In genomic region chr1:28508435-28508754, GRCh38 we compare ENCODE assay signal across 1 cellular context.
A peak's percentile ranks its signal among the peaks of the same experiment; 100 is the strongest.
TF ChIP-seq lines count a peak whose summit lies in the region.

No MANE protein-coding gene starts in this region.

TF ChIP-seq in HepG2, 621 proteins besides CTCF, POLR2A, EP300 and RAD21:
- no peak for TF ChIP-seq CSRNP2 (CRISPR knock-in tag; conservative IDR thresholded peaks at IDR 0.05; ENCODE audit: low read depth)
- TF ChIP-seq PRMT3 (CRISPR knock-in tag; IDR thresholded peaks at IDR 0.05; ENCODE audit: borderline replicate concordance, low read depth) = no peak
- TF ChIP-seq POLR2AphosphoS5 (IDR thresholded peaks at IDR 0.05; ENCODE audit: low read depth, low read length) = 0 out of 2 replicates have a peak, but pooled peaks have one; percentile 28
- TF ChIP-seq RBM22 (optimal IDR thresholded peaks at IDR 0.05; ENCODE audit: low read length) = peak; percentile 99
- TF ChIP-seq PHF20 (CRISPR knock-in tag; IDR thresholded peaks at IDR 0.05) = no peak
- 0 out of 4 replicates have a peak, but pooled peaks of 1 of the 2 experiments have one; percentile 10 for TF ChIP-seq ATF4 (CRISPR knock-in tag; IDR thresholded peaks at IDR 0.05)
- no peak for TF ChIP-seq FOXP1 (IDR thresholded peaks at IDR 0.05)
- no peak for TF ChIP-seq FOXP1 (CRISPR knock-in tag; IDR thresholded peaks at IDR 0.05)
- TF ChIP-seq PAX8 (CRISPR knock-in tag; IDR thresholded peaks at IDR 0.05; ENCODE audit: borderline replicate concordance) = no peak
- no peak for TF ChIP-seq THAP11 (CRISPR knock-in tag; IDR thresholded peaks at IDR 0.05)
- peak; percentile 92; the same call in 1 of the 2 replicates for TF ChIP-seq SSRP1 (CRISPR knock-in tag; IDR thresholded peaks at IDR 0.05)
- TF ChIP-seq, protein P1, sequence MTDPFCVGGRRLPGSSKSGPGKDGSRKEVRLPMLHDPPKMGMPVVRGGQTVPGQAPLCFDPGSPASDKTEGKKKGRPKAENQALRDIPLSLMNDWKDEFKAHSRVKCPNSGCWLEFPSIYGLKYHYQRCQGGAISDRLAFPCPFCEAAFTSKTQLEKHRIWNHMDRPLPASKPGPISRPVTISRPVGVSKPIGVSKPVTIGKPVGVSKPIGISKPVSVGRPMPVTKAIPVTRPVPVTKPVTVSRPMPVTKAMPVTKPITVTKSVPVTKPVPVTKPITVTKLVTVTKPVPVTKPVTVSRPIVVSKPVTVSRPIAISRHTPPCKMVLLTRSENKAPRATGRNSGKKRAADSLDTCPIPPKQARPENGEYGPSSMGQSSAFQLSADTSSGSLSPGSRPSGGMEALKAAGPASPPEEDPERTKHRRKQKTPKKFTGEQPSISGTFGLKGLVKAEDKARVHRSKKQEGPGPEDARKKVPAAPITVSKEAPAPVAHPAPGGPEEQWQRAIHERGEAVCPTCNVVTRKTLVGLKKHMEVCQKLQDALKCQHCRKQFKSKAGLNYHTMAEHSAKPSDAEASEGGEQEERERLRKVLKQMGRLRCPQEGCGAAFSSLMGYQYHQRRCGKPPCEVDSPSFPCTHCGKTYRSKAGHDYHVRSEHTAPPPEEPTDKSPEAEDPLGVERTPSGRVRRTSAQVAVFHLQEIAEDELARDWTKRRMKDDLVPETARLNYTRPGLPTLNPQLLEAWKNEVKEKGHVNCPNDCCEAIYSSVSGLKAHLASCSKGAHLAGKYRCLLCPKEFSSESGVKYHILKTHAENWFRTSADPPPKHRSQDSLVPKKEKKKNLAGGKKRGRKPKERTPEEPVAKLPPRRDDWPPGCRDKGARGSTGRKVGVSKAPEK (CRISPR knock-in tag; IDR thresholded peaks at IDR 0.05; ENCODE audit: borderline replicate concordance) = no peak
- TF ChIP-seq REXO4 (CRISPR knock-in tag; IDR thresholded peaks at IDR 0.05; ENCODE audit: borderline replicate concordance) = no peak
- no peak for TF ChIP-seq FOXC1 (CRISPR knock-in tag; IDR thresholded peaks at IDR 0.05; ENCODE audit: borderline replicate concordance)
- no peak for TF ChIP-seq ETV5 (CRISPR knock-in tag; IDR thresholded peaks at IDR 0.05; ENCODE audit: borderline replicate concordance)
- no peak for TF ChIP-seq ZNF720 (CRISPR knock-in tag; IDR thresholded peaks at IDR 0.05)
- peak; percentile 66; the same call in 1 of the 2 replicates for TF ChIP-seq TGIF2 (CRISPR knock-in tag; IDR thresholded peaks at IDR 0.05)
- TF ChIP-seq ZBTB7B (CRISPR knock-in tag; IDR thresholded peaks at IDR 0.05) = no peak
- no peak for TF ChIP-seq TARDBP (CRISPR knock-in tag; IDR thresholded peaks at IDR 0.05)
- TF ChIP-seq ZFP90 (CRISPR knock-in tag; IDR thresholded peaks at IDR 0.05; ENCODE audit: borderline replicate concordance) = no peak
- TF ChIP-seq PAF1 (CRISPR knock-in tag; IDR thresholded peaks at IDR 0.05) = peak; percentile 95
- TF ChIP-seq IRX3 (CRISPR knock-in tag; IDR thresholded peaks at IDR 0.05; ENCODE audit: borderline replicate concordance, low read depth) = no peak
- TF ChIP-seq ZNF619 (CRISPR knock-in tag; IDR thresholded peaks at IDR 0.05) = no peak
- no peak for TF ChIP-seq HNRNPH1 (optimal IDR thresholded peaks at IDR 0.05; ENCODE audit: low read depth, low read length)
- no peak for TF ChIP-seq ZNF691 (CRISPR knock-in tag; IDR thresholded peaks at IDR 0.05; ENCODE audit: borderline replicate concordance, low read depth)
- TF ChIP-seq RFXAP (CRISPR knock-in tag; IDR thresholded peaks at IDR 0.05; ENCODE audit: borderline replicate concordance) = no peak
- TF ChIP-seq ZFP36L2 (CRISPR knock-in tag; IDR thresholded peaks at IDR 0.05) = no peak
- no peak for TF ChIP-seq HMG20A (CRISPR knock-in tag; IDR thresholded peaks at IDR 0.05; ENCODE audit: borderline replicate concordance)
- no peak for TF ChIP-seq KLF11 (CRISPR knock-in tag; IDR thresholded peaks at IDR 0.05)
- TF ChIP-seq POLR2G (IDR thresholded peaks at IDR 0.05; ENCODE audit: low read depth, low read length) = peak; percentile 52
- TF ChIP-seq CENPT (CRISPR knock-in tag; IDR thresholded peaks at IDR 0.05; ENCODE audit: low read depth) = no peak
- no peak for TF ChIP-seq BCLAF1 (IDR thresholded peaks at IDR 0.05)
- no peak for TF ChIP-seq IRF2 (CRISPR knock-in tag; IDR thresholded peaks at IDR 0.05)
- TF ChIP-seq MTF2 (CRISPR knock-in tag; IDR thresholded peaks at IDR 0.05; ENCODE audit: borderline replicate concordance) = no peak
- no peak for TF ChIP-seq ZNF883 (CRISPR knock-in tag; IDR thresholded peaks at IDR 0.05; ENCODE audit: not compliant biosample characterization)
- peak; percentile 82 for TF ChIP-seq RBFOX2 (IDR thresholded peaks at IDR 0.05; ENCODE audit: low read depth, low read length)
- TF ChIP-seq SALL2 (CRISPR knock-in tag; IDR thresholded peaks at IDR 0.05) = no peak
- no peak for TF ChIP-seq GATA4 (IDR thresholded peaks at IDR 0.05; ENCODE audit: borderline replicate concordance, low read depth)
- no peak for TF ChIP-seq ZNF274 (CRISPR knock-in tag; IDR thresholded peaks at IDR 0.05)
- no peak for TF ChIP-seq ZNF44 (CRISPR knock-in tag; IDR thresholded peaks at IDR 0.05)
- no peak for TF ChIP-seq CHD2 (IDR thresholded peaks at IDR 0.05; ENCODE audit: low read depth, low read length)
- TF ChIP-seq MED13 (CRISPR knock-in tag; IDR thresholded peaks at IDR 0.05) = no peak
- no peak for TF ChIP-seq NONO (IDR thresholded peaks at IDR 0.05)
- TF ChIP-seq NONO (CRISPR knock-in tag; conservative IDR thresholded peaks at IDR 0.05) = 0 out of 2 replicates have a peak, but pooled peaks have one; percentile 11
- TF ChIP-seq ZNF451 (CRISPR knock-in tag; IDR thresholded peaks at IDR 0.05) = no peak
- no peak for TF ChIP-seq ZNF335 (CRISPR knock-in tag; IDR thresholded peaks at IDR 0.05)
- no peak for TF ChIP-seq ZBTB21 (CRISPR knock-in tag; IDR thresholded peaks at IDR 0.05)
- TF ChIP-seq, protein P2, sequence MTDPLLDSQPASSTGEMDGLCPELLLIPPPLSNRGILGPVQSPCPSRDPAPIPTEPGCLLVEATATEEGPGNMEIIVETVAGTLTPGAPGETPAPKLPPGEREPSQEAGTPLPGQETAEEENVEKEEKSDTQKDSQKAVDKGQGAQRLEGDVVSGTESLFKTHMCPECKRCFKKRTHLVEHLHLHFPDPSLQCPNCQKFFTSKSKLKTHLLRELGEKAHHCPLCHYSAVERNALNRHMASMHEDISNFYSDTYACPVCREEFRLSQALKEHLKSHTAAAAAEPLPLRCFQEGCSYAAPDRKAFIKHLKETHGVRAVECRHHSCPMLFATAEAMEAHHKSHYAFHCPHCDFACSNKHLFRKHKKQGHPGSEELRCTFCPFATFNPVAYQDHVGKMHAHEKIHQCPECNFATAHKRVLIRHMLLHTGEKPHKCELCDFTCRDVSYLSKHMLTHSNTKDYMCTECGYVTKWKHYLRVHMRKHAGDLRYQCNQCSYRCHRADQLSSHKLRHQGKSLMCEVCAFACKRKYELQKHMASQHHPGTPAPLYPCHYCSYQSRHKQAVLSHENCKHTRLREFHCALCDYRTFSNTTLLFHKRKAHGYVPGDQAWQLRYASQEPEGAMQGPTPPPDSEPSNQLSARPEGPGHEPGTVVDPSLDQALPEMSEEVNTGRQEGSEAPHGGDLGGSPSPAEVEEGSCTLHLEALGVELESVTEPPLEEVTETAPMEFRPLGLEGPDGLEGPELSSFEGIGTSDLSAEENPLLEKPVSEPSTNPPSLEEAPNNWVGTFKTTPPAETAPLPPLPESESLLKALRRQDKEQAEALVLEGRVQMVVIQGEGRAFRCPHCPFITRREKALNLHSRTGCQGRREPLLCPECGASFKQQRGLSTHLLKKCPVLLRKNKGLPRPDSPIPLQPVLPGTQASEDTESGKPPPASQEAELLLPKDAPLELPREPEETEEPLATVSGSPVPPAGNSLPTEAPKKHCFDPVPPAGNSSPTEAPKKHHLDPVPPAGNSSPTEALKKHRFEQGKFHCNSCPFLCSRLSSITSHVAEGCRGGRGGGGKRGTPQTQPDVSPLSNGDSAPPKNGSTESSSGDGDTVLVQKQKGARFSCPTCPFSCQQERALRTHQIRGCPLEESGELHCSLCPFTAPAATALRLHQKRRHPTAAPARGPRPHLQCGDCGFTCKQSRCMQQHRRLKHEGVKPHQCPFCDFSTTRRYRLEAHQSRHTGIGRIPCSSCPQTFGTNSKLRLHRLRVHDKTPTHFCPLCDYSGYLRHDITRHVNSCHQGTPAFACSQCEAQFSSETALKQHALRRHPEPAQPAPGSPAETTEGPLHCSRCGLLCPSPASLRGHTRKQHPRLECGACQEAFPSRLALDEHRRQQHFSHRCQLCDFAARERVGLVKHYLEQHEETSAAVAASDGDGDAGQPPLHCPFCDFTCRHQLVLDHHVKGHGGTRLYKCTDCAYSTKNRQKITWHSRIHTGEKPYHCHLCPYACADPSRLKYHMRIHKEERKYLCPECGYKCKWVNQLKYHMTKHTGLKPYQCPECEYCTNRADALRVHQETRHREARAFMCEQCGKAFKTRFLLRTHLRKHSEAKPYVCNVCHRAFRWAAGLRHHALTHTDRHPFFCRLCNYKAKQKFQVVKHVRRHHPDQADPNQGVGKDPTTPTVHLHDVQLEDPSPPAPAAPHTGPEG (CRISPR knock-in tag; IDR thresholded peaks at IDR 0.05) = no peak
- TF ChIP-seq ZC3H13 (CRISPR knock-in tag; IDR thresholded peaks at IDR 0.05) = peak; percentile 45; the same call in 1 of the 2 replicates
- TF ChIP-seq SAP130 (CRISPR knock-in tag; IDR thresholded peaks at IDR 0.05; ENCODE audit: low read depth) = no peak
- no peak for TF ChIP-seq ZEB1 (IDR thresholded peaks at IDR 0.05; ENCODE audit: insufficient replicate concordance, low read depth)
- TF ChIP-seq RFXANK (CRISPR knock-in tag; IDR thresholded peaks at IDR 0.05) = no peak
